Comparison of ENCODE assay signal across 22 cellular contexts in the genomic region with DNA sequence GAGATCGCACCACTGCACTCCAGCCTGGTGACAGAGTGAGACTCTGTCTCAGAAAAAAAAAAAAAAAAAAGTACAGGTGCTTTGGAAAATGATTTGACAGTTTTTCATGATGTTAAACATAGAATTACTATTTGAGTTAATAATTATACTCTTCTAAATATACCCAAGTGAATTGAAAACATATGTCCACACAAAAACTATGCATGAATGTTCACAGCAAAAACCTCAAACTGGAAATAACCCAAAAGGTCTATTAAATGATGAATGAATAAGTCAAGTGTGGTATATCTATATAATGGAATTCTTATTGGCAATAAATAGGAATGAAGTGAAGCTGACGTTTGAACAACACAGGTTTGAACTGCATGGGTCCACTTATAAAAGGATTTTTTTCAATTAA.
"Had no signal": no experiment of that assay in that cellular context is flagged by ENCODE, and none has a peak within 500 bp of the region (broad histone marks: within the 10 kb centered on the region; RNA-seq: fewer than 3 reads in every experiment).

No MANE protein-coding gene starts in this region.

- ATAC-seq: activated CD4-positive, CD25-positive, alpha-beta regulatory T cell treated with anti-CD3 and anti-CD28 coated beads, Interleukin-2, amount 50 U/mL, for 24 hours; activated CD8-positive, alpha-beta T cell treated with anti-CD3 and anti-CD28 coated beads, Interleukin-2, amount 10 ng/mL, durations not matched to agents 7 days and 5 days; Panc1; Right ventricle myocardium inferior had no signal

- DNase-seq: activated CD4-positive, alpha-beta T cell treated with anti-CD3 and anti-CD28 coated beads for 48 hours; activated CD4-positive, alpha-beta T cell treated with anti-CD3 and anti-CD28 coated beads, Interleukin-2, amount 50 U/mL, for 4 hours; activated CD8-positive, alpha-beta memory T cell treated with anti-CD3 and anti-CD28 coated beads, Interleukin-2, amount 50 U/mL, for 48 hours; activated CD8-positive, alpha-beta T cell treated with anti-CD3 and anti-CD28 coated beads, Interleukin-2, amount 10 ng/mL, durations not matched to agents 7 days and 5 days; activated naive CD4-positive, alpha-beta T cell treated with anti-CD3 and anti-CD28 coated beads, Interleukin-2, amount 50 U/mL, for 16 hours; activated naive CD8-positive, alpha-beta T cell treated with anti-CD3 and anti-CD28 coated beads, Interleukin-2, amount 10 ng/mL, durations not matched to agents 7 days and 5 days; activated T-cell treated with anti-CD3 and anti-CD28 coated beads, Interleukin-2, amount 50 U/mL, for 1 hour; aorta; NCI-H1092; NCI-H1417; NCI-H1930; NCI-H2171 treated with DMSO at 0.1 percent for 48 hours; NCI-H226; NCI-H526 treated with DMSO at 0.1 percent for 48 hours; NK-92 treated with Interleukin-12 subunit alpha and Interleukin-12 subunit beta, amount 100 ng/mL, for 24 hours; OCI-M1; RPMI8226; T-helper 1 cell had no signal

- H3K4me3 ChIP-seq: SK-N-MC had no signal
